Comparison of ENCODE assay signal across 16 cellular contexts in the genomic region with DNA sequence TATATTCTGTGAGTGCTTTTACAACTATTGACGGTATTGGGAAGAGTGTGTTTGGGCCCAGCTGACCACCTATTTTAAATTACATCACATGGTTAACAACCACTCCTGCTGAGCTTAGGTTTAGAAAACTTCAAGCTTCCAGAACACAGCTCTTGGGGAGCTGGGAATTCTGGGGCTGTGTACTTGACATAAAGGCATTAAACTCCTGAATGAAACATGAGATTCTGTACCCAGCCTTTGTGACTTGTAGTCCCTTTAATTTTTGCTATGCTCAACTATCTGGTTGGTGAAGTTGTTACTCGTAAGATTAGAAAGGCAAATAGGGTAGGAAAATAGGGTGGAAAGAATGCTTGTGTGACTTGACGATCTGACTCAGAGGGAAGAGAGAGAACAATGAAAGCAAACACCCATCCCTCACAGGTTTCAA.
DNase-seq lines count a peak whose midpoint lies in the region; ATAC-seq and TF ChIP-seq lines count a peak whose summit lies in the region.
"Had no signal": no experiment of that assay in that cellular context is flagged by ENCODE, and none has a peak within 500 bp of the region (broad histone marks: within the 10 kb centered on the region; RNA-seq: fewer than 3 reads in every experiment).

No MANE protein-coding gene starts in this region.

- no peaks in the 10 kb centered on the region for H3K9me2 ChIP-seq in hepatocyte (replicated peaks; ENCODE audit: insufficient read depth)

- TF ChIP-seq CTCF in astrocyte of the spinal cord (IDR thresholded peaks at IDR 0.05; ENCODE audit: low read depth, low read length) (no peak), hepatocyte (IDR thresholded peaks at IDR 0.05; ENCODE audit: poor library complexity) (no peak), gastrocnemius medialis (IDR thresholded peaks at IDR 0.05 in 4 of 5, conservative IDR thresholded peaks at IDR 0.05 in 1 of 5) (no peak), body of pancreas (IDR thresholded peaks at IDR 0.05) (no peak)

- H4K20me1 ChIP-seq in hepatocyte (ENCODE audit: insufficient read depth, poor library complexity, severe bottlenecking): no peaks in the 10 kb centered on the region

- H3K27ac ChIP-seq in hepatocyte: peak overlapping the region; percentile 88
- H3K27ac ChIP-seq in gastrocnemius medialis: peak overlapping the region in 3 of 4 donors; percentile 11 to 57 (median 38)
- H3K27ac ChIP-seq in body of pancreas: no peak overlapping the region
- H3K27ac ChIP-seq: neutrophil had no signal

- no peaks in the 10 kb centered on the region for H3K27me3 ChIP-seq in hepatocyte
- no peaks in the 10 kb centered on the region for H3K27me3 ChIP-seq in gastrocnemius medialis
- no peaks in the 10 kb centered on the region for H3K27me3 ChIP-seq in body of pancreas
- H3K27me3 ChIP-seq: neutrophil had no signal

- 41% methylated on average over 3 of the region's 3 CpGs for WGBS in hepatocyte (ENCODE audit: low lambda C conversion rate, missing lambda C conversion rate)
- WGBS in body of pancreas, 2 donors: 62 to 67% methylated on average over 3 of the region's 3 CpGs

- H3K79me2 ChIP-seq in hepatocyte: peaks cover 2% of the 10 kb centered on the region

- H3K4me2 ChIP-seq in hepatocyte: peak overlapping the region; percentile 28

- H2AFZ ChIP-seq in hepatocyte: peak overlapping the region; percentile 20

- ATAC-seq in gastrocnemius medialis (no peak), body of pancreas (no peak)
- ATAC-seq: CD8-positive, alpha-beta T cell had no signal

- intact Hi-C loops in gastrocnemius medialis (cut with DNase I; ENCODE audit: low total_unique reads) (no loop called here), body of pancreas (cut with DNase I) (no loop called here)

- H3K4me3 ChIP-seq in astrocyte of the spinal cord (ENCODE audit: low read depth, low read length) (no peak overlapping the region), hepatocyte (no peak overlapping the region), gastrocnemius medialis (no peak overlapping the region), body of pancreas (no peak overlapping the region)

- H3K4me1 ChIP-seq in hepatocyte (ENCODE audit: insufficient read depth) (peaks cover 22% of the 10 kb centered on the region), gastrocnemius medialis (peaks cover 13 to 21% of the 10 kb centered on the region in 2 donors), body of pancreas (peaks cover 20% of the 10 kb centered on the region)

- H3K9me3 ChIP-seq in hepatocyte (ENCODE audit: low read depth) (no peaks in the 10 kb centered on the region), gastrocnemius medialis (no peaks in the 10 kb centered on the region), body of pancreas (no peaks in the 10 kb centered on the region)
- H3K9me3 ChIP-seq: neutrophil had no signal

- TF ChIP-seq POLR2A in gastrocnemius medialis (IDR thresholded peaks at IDR 0.05) (no peak), body of pancreas (IDR thresholded peaks at IDR 0.05) (no peak)

- DNase-seq in NCI-H2171 treated with DMSO at 0.1 percent for 48 hours (lab: John Stamatoyannopoulos, UW) (peak; percentile 4), NCI-H2171 (lab: John Stamatoyannopoulos, UW) (no peak), astrocyte of the spinal cord (ENCODE audit: low read depth, low spot score) (peak; percentile 58), hepatocyte (ENCODE audit: low spot score) (no peak), gastrocnemius medialis (no peak), NCI-H2227 (lab: John Stamatoyannopoulos, UW; ENCODE audit: unreplicated experiment) (no peak), globus pallidus (ENCODE audit: low spot score) (no peak), body of pancreas (no peak)
- DNase-seq: activated CD4-positive, alpha-beta T cell treated with anti-CD3 and anti-CD28 coated beads, Interleukin-2, amount 10 ng/mL, durations not matched to agents 7 days and 5 days; CD8-positive, alpha-beta T cell; effector CD8-positive, alpha-beta T cell; left ventricle myocardium superior; NCI-H1105; NCI-H510A treated with DMSO at 0.1 percent for 48 hours; T-helper 2 cell had no signal

- in situ Hi-C loops in astrocyte of the spinal cord (cut with HindIII; ENCODE audit: low sequenced_read_pairs) (no loop called here), gastrocnemius medialis (cut with MboI; ENCODE audit: low sequenced_read_pairs in 4 of 4) (no loop called here)

- no peaks in the 10 kb centered on the region for H3K36me3 ChIP-seq in hepatocyte (replicated peaks; ENCODE audit: insufficient read depth, low read depth)
- H3K36me3 ChIP-seq in gastrocnemius medialis: no peaks in the 10 kb centered on the region
- no peaks in the 10 kb centered on the region for H3K36me3 ChIP-seq in body of pancreas (replicated peaks in 1 of 2; ENCODE audit: insufficient read depth in 1 of 2, low read depth in 2 of 2)
- H3K36me3 ChIP-seq: neutrophil had no signal

Comparison
In these comparisons a context has a peak if more than half of its experiments do, and no peak if none do; other contexts are left out.
1. DNase-seq: peak in NCI-H2171 treated with DMSO at 0.1 percent for 48 hours (single experiment) and astrocyte of the spinal cord (single experiment); none in NCI-H2171 (single experiment), hepatocyte (single experiment), gastrocnemius medialis (0 of 2), NCI-H2227 (single experiment), globus pallidus (single experiment) and body of pancreas (0 of 4).
2. H3K27ac ChIP-seq: peak in hepatocyte (single experiment) and gastrocnemius medialis (3 of 4); none in body of pancreas (0 of 4).